Comparison of ENCODE assay signal across 1 cellular context in the genomic region with DNA sequence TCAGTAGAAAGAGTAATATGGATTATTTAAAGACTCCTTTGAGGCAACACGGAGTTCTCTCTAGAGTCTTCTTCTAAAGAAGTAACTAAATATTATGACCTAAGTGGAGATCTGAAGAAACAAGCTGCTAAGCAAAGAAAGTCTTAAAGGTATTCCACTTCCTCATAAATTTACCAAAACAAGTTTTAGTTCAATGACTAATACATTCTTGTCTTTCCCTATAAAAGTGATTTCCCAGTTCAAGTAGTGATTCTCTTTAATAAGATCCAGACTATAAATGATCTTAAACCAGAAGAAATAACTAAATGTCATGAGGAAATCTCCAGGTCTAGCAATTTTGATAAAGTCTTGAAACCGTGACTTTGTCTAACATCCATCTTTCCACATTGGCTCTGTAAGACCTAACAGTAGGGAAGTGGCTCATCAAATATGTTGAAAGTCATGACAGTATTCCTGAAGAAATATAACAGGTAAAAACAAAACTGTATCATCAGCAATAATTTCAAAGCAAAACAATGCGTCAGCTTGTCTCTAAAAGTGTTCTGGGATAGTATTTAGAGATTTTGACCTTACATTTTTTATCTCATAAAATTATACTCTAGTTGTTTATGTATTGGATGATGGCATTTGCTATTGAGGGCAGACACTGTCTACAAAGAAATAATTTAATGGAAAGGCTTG.
TF ChIP-seq lines count a peak whose summit lies in the region.

No MANE protein-coding gene starts in this region.

TF ChIP-seq in HepG2, 621 proteins besides CTCF, POLR2A, EP300 and RAD21 (continued from another document):
- TF ChIP-seq KDM6A (CRISPR knock-in tag; IDR thresholded peaks at IDR 0.05; ENCODE audit: low read depth) (no peak), MAFF (IDR thresholded peaks at IDR 0.05; ENCODE audit: low read depth, low read length) (peak; percentile 90), HDAC2 (CRISPR knock-in tag; IDR thresholded peaks at IDR 0.05) (no peak), TP53 (CRISPR knock-in tag; conservative IDR thresholded peaks at IDR 0.05) (no peak), MAFK (conservative IDR thresholded peaks at IDR 0.05 in 1 of 2, IDR thresholded peaks at IDR 0.05 in 1 of 2; ENCODE audit: low read length in 2 of 2) (peak; percentile 82 to 91), JUNB (CRISPR knock-in tag; IDR thresholded peaks at IDR 0.05; ENCODE audit: borderline replicate concordance) (no peak), ZSCAN22 (CRISPR knock-in tag; IDR thresholded peaks at IDR 0.05) (no peak)
- TF ChIP-seq, protein P1, sequence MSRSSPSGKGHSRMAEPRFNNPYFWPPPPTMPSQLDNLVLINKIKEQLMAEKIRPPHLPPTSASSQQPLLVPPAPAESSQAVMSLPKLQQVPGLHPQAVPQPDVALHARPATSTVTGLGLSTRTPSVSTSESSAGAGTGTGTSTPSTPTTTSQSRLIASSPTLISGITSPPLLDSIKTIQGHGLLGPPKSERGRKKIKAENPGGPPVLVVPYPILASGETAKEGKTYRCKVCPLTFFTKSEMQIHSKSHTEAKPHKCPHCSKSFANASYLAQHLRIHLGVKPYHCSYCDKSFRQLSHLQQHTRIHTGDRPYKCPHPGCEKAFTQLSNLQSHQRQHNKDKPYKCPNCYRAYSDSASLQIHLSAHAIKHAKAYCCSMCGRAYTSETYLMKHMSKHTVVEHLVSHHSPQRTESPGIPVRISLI (CRISPR knock-in tag; IDR thresholded peaks at IDR 0.05; ENCODE audit: borderline replicate concordance) = no peak
